In the genomic region with DNA sequence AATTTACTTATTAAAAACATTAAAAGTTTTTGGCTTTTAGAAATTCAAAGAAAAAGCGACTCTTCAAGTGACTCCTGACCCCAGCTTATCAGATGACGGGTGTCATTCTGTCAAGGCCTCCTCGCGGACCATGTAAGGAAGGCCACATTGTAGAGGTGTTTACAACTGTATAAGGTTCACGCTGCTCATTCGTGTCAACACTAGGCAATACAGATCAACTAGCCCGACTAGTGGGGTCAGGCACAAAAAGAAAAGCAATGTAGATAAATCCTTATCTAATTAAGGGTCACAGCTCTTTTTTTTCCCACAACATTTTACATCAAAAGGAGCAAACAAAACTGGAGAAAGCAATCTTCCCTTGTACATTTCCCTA, we compare ENCODE assay signal across 16 cellular contexts.
"Had no signal": no experiment of that assay in that cellular context is flagged by ENCODE, and none has a peak within 500 bp of the region (broad histone marks: within the 10 kb centered on the region; RNA-seq: fewer than 3 reads in every experiment).

No MANE protein-coding gene starts in this region.

- H3K4me2 ChIP-seq: smooth muscle cell had no signal

- H3K4me3 ChIP-seq: colonic mucosa, lung, ovary, smooth muscle cell, tibial artery, upper lobe of right lung, vagina had no signal

- H3K27ac Mint-ChIP-seq: naive B cell; stimulated activated memory B cell treated with anti-CD40 and anti-IgM and Interleukin-4, amounts not matched to agents 10 μg/mL and 1 μg/mL and 100 μg/mL, for 72 hours; stimulated activated naive CD8-positive, alpha-beta T cell treated with anti-CD3 and anti-CD28 coated beads, Interleukin-15, Interleukin-2, amounts not matched to agents 100 ng/mL and 50 ng/mL, for 24 hours had no signal

- H3K27ac ChIP-seq: colonic mucosa, foreskin keratinocyte, ovary, upper lobe of right lung, vagina had no signal

- H3K9me3 Mint-ChIP-seq: stimulated activated memory B cell treated with anti-CD40 and anti-IgM and Interleukin-4, amounts not matched to agents 10 μg/mL and 1 μg/mL and 100 μg/mL, for 72 hours; stimulated activated naive CD8-positive, alpha-beta T cell treated with anti-CD3 and anti-CD28 coated beads, Interleukin-15, Interleukin-2, amounts not matched to agents 100 ng/mL and 50 ng/mL, for 24 hours had no signal

- ATAC-seq: left colon; left ventricle myocardium superior; right cardiac atrium; stimulated activated memory B cell treated with anti-CD40 and anti-IgM and Interleukin-4, amounts not matched to agents 10 μg/mL and 1 μg/mL and 100 μg/mL, for 72 hours; upper lobe of right lung had no signal

- H3K4me3 Mint-ChIP-seq: stimulated activated memory B cell treated with anti-CD40 and anti-IgM and Interleukin-4, amounts not matched to agents 10 μg/mL and 1 μg/mL and 100 μg/mL, for 72 hours; stimulated activated naive CD8-positive, alpha-beta T cell treated with anti-CD3 and anti-CD28 coated beads, Interleukin-15, Interleukin-2, amounts not matched to agents 100 ng/mL and 50 ng/mL, for 24 hours had no signal

- H3K4me1 Mint-ChIP-seq: naive B cell; stimulated activated memory B cell treated with anti-CD40 and anti-IgM and Interleukin-4, amounts not matched to agents 10 μg/mL and 1 μg/mL and 100 μg/mL, for 72 hours had no signal

- H3K36me3 ChIP-seq: colonic mucosa, ovary, tibial artery, upper lobe of right lung, vagina had no signal

- DNase-seq: colonic mucosa; left colon; left ventricle myocardium superior; mesenchymal stem cell; naive B cell; ovary; right cardiac atrium; stimulated activated CD4-positive, alpha-beta T cell treated with anti-CD3 and anti-CD28 coated beads, Interleukin-4, amount 100 ng/mL, for 24 hours; tibial artery; upper lobe of right lung had no signal

- H3K27me3 ChIP-seq: colonic mucosa, foreskin keratinocyte, ovary, tibial artery, upper lobe of right lung, vagina had no signal

- H3K9me3 ChIP-seq: colonic mucosa, ovary, tibial artery, upper lobe of right lung, vagina had no signal

- H3K4me1 ChIP-seq: colonic mucosa, foreskin keratinocyte, upper lobe of right lung had no signal

- H3K27me3 Mint-ChIP-seq: stimulated activated memory B cell treated with anti-CD40 and anti-IgM and Interleukin-4, amounts not matched to agents 10 μg/mL and 1 μg/mL and 100 μg/mL, for 72 hours had no signal

- H3K36me3 Mint-ChIP-seq: naive B cell; stimulated activated memory B cell treated with anti-CD40 and anti-IgM and Interleukin-4, amounts not matched to agents 10 μg/mL and 1 μg/mL and 100 μg/mL, for 72 hours had no signal
